In genomic region chr1:59315529-59316433, GRCh38 we compare ENCODE assay signal across 14 cellular contexts. TPM values are rescaled to one million over a fixed set of nuclear protein-coding genes. Genes with fewer than 3 reads are reported as not detected.
DNase-seq lines count a peak whose midpoint lies in the region; ATAC-seq and TF ChIP-seq lines count a peak whose summit lies in the region.
"Had no signal": no experiment of that assay in that cellular context is flagged by ENCODE, and none has a peak within 500 bp of the region (broad histone marks: within the 10 kb centered on the region; RNA-seq: fewer than 3 reads in every experiment).

No MANE protein-coding gene starts in this region.

- H3K18ac ChIP-seq in mesendoderm (ENCODE audit: low read length), result peak overlapping the region; percentile 51

- H3K4ac ChIP-seq in mesendoderm (ENCODE audit: low read depth, low read length), result no peak overlapping the region

- no peak overlapping the region for H3K4me2 ChIP-seq in mesendoderm (ENCODE audit: low read length)
- H3K4me2 ChIP-seq: KMS-11 had no signal

- peak; percentile 14 for DNase-seq in choroid plexus epithelial cell (ENCODE audit: low read depth)
- no peak for DNase-seq in mesendoderm
- DNase-seq in suprapubic skin (ENCODE audit: low spot score in 2 of 2), result no peak
- no peak for DNase-seq in GF-D8 (lab: John Stamatoyannopoulos, UW)
- no peak for DNase-seq in COLO829 (ENCODE audit: low spot score)
- DNase-seq: activated CD8-positive, alpha-beta memory T cell treated with anti-CD3 and anti-CD28 coated beads for 24 hours; activated naive CD4-positive, alpha-beta T cell treated with anti-CD3 and anti-CD28 coated beads, Interleukin-2, amount 10 ng/mL, durations not matched to agents 7 days and 5 days; H9; hypothalamus; NCI-H2029 treated with DMSO at 0.1 percent for 48 hours had no signal

- H2AK5ac ChIP-seq in mesendoderm (ENCODE audit: low read length), result no peak overlapping the region

- H3K9me3 ChIP-seq in KOPT-K1 (ENCODE audit: insufficient read depth, low read length, poor library complexity, severe bottlenecking) (no peaks in the 10 kb centered on the region), suprapubic skin (no peaks in the 10 kb centered on the region)

- H3K9ac ChIP-seq in mesendoderm (ENCODE audit: low read length), result no peak overlapping the region
- H3K9ac ChIP-seq: KMS-11 had no signal

- H3K27me3 ChIP-seq in mesendoderm (ENCODE audit: insufficient read depth, low read length, poor library complexity) (no peaks in the 10 kb centered on the region), suprapubic skin (no peaks in the 10 kb centered on the region)
- H3K27me3 ChIP-seq: cardiac muscle cell had no signal

- no peak overlapping the region for H2BK5ac ChIP-seq in mesendoderm (ENCODE audit: low read length)

- no peak overlapping the region for H3K23ac ChIP-seq in mesendoderm (ENCODE audit: low read length)

- no peaks in the 10 kb centered on the region for H3K79me2 ChIP-seq in mesendoderm (ENCODE audit: control insufficient read depth, insufficient read depth, low read length)

- no peak overlapping the region for H3K56ac ChIP-seq in mesendoderm (ENCODE audit: low read length)

- no peak overlapping the region for H4K5ac ChIP-seq in mesendoderm (ENCODE audit: low read length)

- no peak overlapping the region for H3K4me3 ChIP-seq in choroid plexus epithelial cell (ENCODE audit: low read depth, low read length)
- H3K4me3 ChIP-seq in mesendoderm (ENCODE audit: low read length), result no peak overlapping the region
- H3K4me3 ChIP-seq in suprapubic skin, result no peak overlapping the region
- H3K4me3 ChIP-seq: cardiac muscle cell had no signal

- no peak overlapping the region for H4K8ac ChIP-seq in mesendoderm (ENCODE audit: low read depth, low read length)

- H2BK120ac ChIP-seq in mesendoderm (ENCODE audit: low read depth, low read length), result no peak overlapping the region

- no peak for TF ChIP-seq EP300 in suprapubic skin (IDR thresholded peaks at IDR 0.05)

- H3K36me3 ChIP-seq in KOPT-K1 (ENCODE audit: insufficient read depth, low read length), result no peaks in the 10 kb centered on the region
- H3K36me3 ChIP-seq in mesendoderm (ENCODE audit: control insufficient read depth, insufficient read depth, low read length), result no peaks in the 10 kb centered on the region
- no peaks in the 10 kb centered on the region for H3K36me3 ChIP-seq in suprapubic skin
- H3K36me3 ChIP-seq: cardiac muscle cell had no signal

- H2BK15ac ChIP-seq in mesendoderm (replicated peaks; ENCODE audit: low read depth), result no peak overlapping the region

- peaks cover 7% of the 10 kb centered on the region for H3K4me1 ChIP-seq in mesendoderm (ENCODE audit: control insufficient read depth, low read depth, low read length)
- peaks cover 16% of the 10 kb centered on the region for H3K4me1 ChIP-seq in suprapubic skin

- TF ChIP-seq CTCF in choroid plexus epithelial cell (conservative IDR thresholded peaks at IDR 0.05; ENCODE audit: low read depth, low read length) (no peak), suprapubic skin (IDR thresholded peaks at IDR 0.05) (no peak)

- no peaks in the 10 kb centered on the region for H3K79me1 ChIP-seq in mesendoderm (ENCODE audit: low read length)

- WGBS in mesendoderm (ENCODE audit: extremely low coverage, insufficient coverage, low lambda C conversion rate), result no CpG with 5 or more reads among the region's 6 CpGs
- WGBS in suprapubic skin, result 87% methylated on average over 6 of the region's 6 CpGs

- H3K27ac ChIP-seq in KOPT-K1 (ENCODE audit: low read depth, low read length, poor library complexity, severe bottlenecking), result peak overlapping the region; percentile 47
- no peak overlapping the region for H3K27ac ChIP-seq in mesendoderm (ENCODE audit: low read depth, low read length)
- peak overlapping the region; percentile 2 for H3K27ac ChIP-seq in suprapubic skin
- H3K27ac ChIP-seq: cardiac muscle cell, KMS-11 had no signal

- no peak for TF ChIP-seq POLR2A in suprapubic skin (IDR thresholded peaks at IDR 0.05)

- no peak for ATAC-seq in HG02610 (IDR thresholded peaks at IDR 0.05; ENCODE audit: unreplicated experiment)

RNA-seq across cellular contexts. Expression of gene FGGY, which starts 18.9 kb away (rescaled TPM):
- polyA plus RNA-seq in mesendoderm (2013, experiment 1 of 2), result 3.0 TPM
- polyA plus RNA-seq in mesendoderm (2013, experiment 2 of 2), result 2.6 TPM
- 10 to 100 TPM; 12.4 to 17.5 (median 16.1) TPM for total RNA-seq in suprapubic skin
